Comparison of ENCODE assay signal across 12 cellular contexts in the genomic region with DNA sequence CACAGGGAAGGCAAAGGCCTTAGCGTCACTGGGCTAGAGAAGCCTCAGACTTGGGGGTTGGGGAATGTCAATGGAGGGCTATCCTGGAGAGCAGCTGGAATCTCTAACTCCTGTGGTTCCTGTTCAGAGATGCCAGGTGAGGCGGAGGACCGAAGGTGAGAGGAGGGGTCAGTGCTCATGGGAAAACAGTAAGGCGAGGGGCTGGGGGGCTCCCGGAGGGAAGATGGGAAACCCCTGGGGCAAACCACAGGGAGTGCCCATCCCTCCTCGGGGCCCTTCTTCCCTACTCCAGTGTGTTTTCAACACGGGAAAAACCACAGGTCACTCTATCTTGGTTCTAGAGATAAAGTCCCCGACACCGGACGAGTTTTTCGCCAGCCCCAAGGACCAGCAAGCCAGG. TPM values are rescaled to one million over a fixed set of nuclear protein-coding genes. Genes with fewer than 3 reads are reported as not detected.
DNase-seq lines count a peak whose midpoint lies in the region; ATAC-seq and TF ChIP-seq lines count a peak whose summit lies in the region.
"Had no signal": no experiment of that assay in that cellular context is flagged by ENCODE, and none has a peak within 500 bp of the region (broad histone marks: within the 10 kb centered on the region; RNA-seq: fewer than 3 reads in every experiment).

No MANE protein-coding gene starts in this region.

- H3K27ac Mint-ChIP-seq in activated naive CD4-positive, alpha-beta T cell treated with anti-CD3 and anti-CD28 coated beads, Interleukin-2, amount 10 ng/mL, durations not matched to agents 7 days and 5 days: peak overlapping the region; percentile 98
- H3K27ac Mint-ChIP-seq in activated naive CD8-positive, alpha-beta T cell treated with anti-CD3 and anti-CD28 coated beads for 36 hours: peak overlapping the region; percentile 96

- peak overlapping the region; percentile 89 for H3K4me3 Mint-ChIP-seq in activated naive CD4-positive, alpha-beta T cell treated with anti-CD3 and anti-CD28 coated beads, Interleukin-2, amount 10 ng/mL, durations not matched to agents 7 days and 5 days
- H3K4me3 Mint-ChIP-seq in activated naive CD8-positive, alpha-beta T cell treated with anti-CD3 and anti-CD28 coated beads for 36 hours: peak overlapping the region; percentile 91

- ATAC-seq in lower lobe of right lung (no peak), GM18520 (IDR thresholded peaks at IDR 0.05; ENCODE audit: unreplicated experiment) (no peak), GM19452 (IDR thresholded peaks at IDR 0.05; ENCODE audit: unreplicated experiment) (no peak)
- ATAC-seq: right cardiac atrium had no signal

- no peak for TF ChIP-seq POLR2A in testis (IDR thresholded peaks at IDR 0.05)

- no peak for DNase-seq in activated naive CD4-positive, alpha-beta T cell treated with anti-CD3 and anti-CD28 coated beads, Interleukin-2, amount 10 ng/mL, durations not matched to agents 7 days and 5 days
- DNase-seq in activated naive CD4-positive, alpha-beta T cell (lab: John Stamatoyannopoulos, UW): no peak
- no peak for DNase-seq in activated naive CD8-positive, alpha-beta T cell treated with anti-CD3 and anti-CD28 coated beads for 36 hours
- DNase-seq in lower lobe of right lung (peak; percentile 41), testis (no peak), kidney glomerular epithelial cell (lab: John Stamatoyannopoulos, UW) (no peak)
- DNase-seq: activated CD4-positive, alpha-beta T cell treated with anti-CD3 and anti-CD28 coated beads for 1 hour; BE2C; NCI-H1105 had no signal

- H3K4me3 ChIP-seq in lower lobe of right lung (peak overlapping the region; percentile 99), testis (no peak overlapping the region)

- H3K27ac ChIP-seq in lower lobe of right lung: peak overlapping the region; percentile 98
- H3K27ac ChIP-seq in testis: peak overlapping the region; percentile 96 to 99

- intact Hi-C loops in lower lobe of right lung (cut with DNase I): no loop called here
- intact Hi-C loops in testis (cut with DNase I; ENCODE audit: low total_unique reads): loop anchor here (1.0 kb wide), 1 partner anchor 36 kb away; no protein-coding TSS in a partner anchor

- H3K27me3 ChIP-seq in lower lobe of right lung (ENCODE audit: low read depth): no peaks in the 10 kb centered on the region
- H3K27me3 ChIP-seq in testis: no peaks in the 10 kb centered on the region
- H3K27me3 ChIP-seq: BE2C had no signal

- CTCF ChIA-PET in activated naive CD4-positive, alpha-beta T cell treated with anti-CD3 and anti-CD28 coated beads, Interleukin-2, amount 10 ng/mL, durations not matched to agents 7 days and 5 days (lab: Charles Lee): interaction anchor here (0.6 to 9.1 kb wide), 6 partner anchors 19 to 114 kb away, joined by 3 to 130 read pairs (median 4); no protein-coding TSS in a partner anchor

- H3K9me3 ChIP-seq in lower lobe of right lung (no peaks in the 10 kb centered on the region), testis (no peaks in the 10 kb centered on the region)
- H3K9me3 ChIP-seq: BE2C had no signal

- WGBS in testis, 2 donors: 59 to 62% methylated on average over 11 of the region's 11 CpGs

- peaks cover 4% of the 10 kb centered on the region for H3K27me3 Mint-ChIP-seq in activated naive CD4-positive, alpha-beta T cell treated with anti-CD3 and anti-CD28 coated beads, Interleukin-2, amount 10 ng/mL, durations not matched to agents 7 days and 5 days
- H3K27me3 Mint-ChIP-seq in activated naive CD8-positive, alpha-beta T cell treated with anti-CD3 and anti-CD28 coated beads for 36 hours: peaks cover 3% of the 10 kb centered on the region

- H3K4me1 Mint-ChIP-seq in activated naive CD4-positive, alpha-beta T cell treated with anti-CD3 and anti-CD28 coated beads, Interleukin-2, amount 10 ng/mL, durations not matched to agents 7 days and 5 days: peaks cover 32% of the 10 kb centered on the region
- H3K4me1 Mint-ChIP-seq in activated naive CD8-positive, alpha-beta T cell treated with anti-CD3 and anti-CD28 coated beads for 36 hours: peaks cover 21% of the 10 kb centered on the region

- TF ChIP-seq CTCF in lower lobe of right lung (IDR thresholded peaks at IDR 0.05): no peak
- TF ChIP-seq CTCF in testis (IDR thresholded peaks at IDR 0.05): no peak

- H3K9me3 Mint-ChIP-seq in activated naive CD4-positive, alpha-beta T cell treated with anti-CD3 and anti-CD28 coated beads, Interleukin-2, amount 10 ng/mL, durations not matched to agents 7 days and 5 days: no peaks in the 10 kb centered on the region
- no peaks in the 10 kb centered on the region for H3K9me3 Mint-ChIP-seq in activated naive CD8-positive, alpha-beta T cell treated with anti-CD3 and anti-CD28 coated beads for 36 hours

- H3K36me3 Mint-ChIP-seq in activated naive CD4-positive, alpha-beta T cell treated with anti-CD3 and anti-CD28 coated beads, Interleukin-2, amount 10 ng/mL, durations not matched to agents 7 days and 5 days: peaks cover 33% of the 10 kb centered on the region
- H3K36me3 Mint-ChIP-seq in activated naive CD8-positive, alpha-beta T cell treated with anti-CD3 and anti-CD28 coated beads for 36 hours: peaks cover 4% of the 10 kb centered on the region

- peaks cover 50% of the 10 kb centered on the region for H3K4me1 ChIP-seq in lower lobe of right lung
- peaks cover 31% of the 10 kb centered on the region for H3K4me1 ChIP-seq in testis

- H3K36me3 ChIP-seq in lower lobe of right lung: peaks cover 52% of the 10 kb centered on the region
- H3K36me3 ChIP-seq in testis (ENCODE audit: low read depth, missing control alignments): no peaks in the 10 kb centered on the region

RNA-seq across cellular contexts. Expression of a gene that starts 3.3 kb away (rescaled TPM):
- 10 to 100 TPM; 65.6 to 68.1 TPM for total RNA-seq in activated naive CD8-positive, alpha-beta T cell treated with anti-CD3 and anti-CD28 coated beads for 36 hours
- total RNA-seq in lower lobe of right lung (80.3 TPM), testis (100 to 1,000 TPM; 314 to 378 TPM)
- 159 TPM for polyA plus RNA-seq in testis (ENCODE audit: insufficient read depth, low read depth, low replicate concordance)

RNA-seq across cellular contexts. Expression of a gene that starts 3.5 kb away (rescaled TPM):
- under 1 TPM; 0.54 to 0.80 TPM for total RNA-seq in activated naive CD8-positive, alpha-beta T cell treated with anti-CD3 and anti-CD28 coated beads for 36 hours
- total RNA-seq in lower lobe of right lung: 0.74 TPM
- 10 to 100 TPM; 37.5 to 74.5 TPM for total RNA-seq in testis
- 112 TPM for polyA plus RNA-seq in testis (ENCODE audit: insufficient read depth, low read depth, low replicate concordance)

RNA-seq across cellular contexts. Expression of a gene that starts 8.9 kb away (rescaled TPM):
- total RNA-seq in activated naive CD8-positive, alpha-beta T cell treated with anti-CD3 and anti-CD28 coated beads for 36 hours: 1 to 10 TPM; 4.4 to 6.0 TPM
- total RNA-seq in lower lobe of right lung (10.6 TPM), testis (10 to 100 TPM; 28.4 to 29.9 TPM)
- polyA plus RNA-seq in testis (ENCODE audit: insufficient read depth, low read depth, low replicate concordance): 30.3 TPM

RNA-seq across cellular contexts. Expression of a gene that starts 19.5 kb away (rescaled TPM):
- total RNA-seq in activated naive CD8-positive, alpha-beta T cell treated with anti-CD3 and anti-CD28 coated beads for 36 hours: 1 to 10 TPM; 4.0 TPM
- 75.2 TPM for total RNA-seq in lower lobe of right lung
- total RNA-seq in testis: 10 to 100 TPM; 26.0 to 30.2 TPM
- 104 TPM for polyA plus RNA-seq in testis (ENCODE audit: insufficient read depth, low read depth, low replicate concordance)

RNA-seq across cellular contexts. Expression of a gene that starts 29.7 kb away (rescaled TPM):
- total RNA-seq in activated naive CD8-positive, alpha-beta T cell treated with anti-CD3 and anti-CD28 coated beads for 36 hours: 10 to 100 TPM in 1 of 2 experiments, 1 to 10 TPM in 1; 9.7 to 10.0 TPM
- 19.5 TPM for total RNA-seq in lower lobe of right lung
- total RNA-seq in testis: 10 to 100 TPM; 40.6 to 78.9 TPM
- polyA plus RNA-seq in testis (ENCODE audit: insufficient read depth, low read depth, low replicate concordance): 62.8 TPM

Comparison
In these comparisons a context has a peak if more than half of its experiments do, and no peak if none do; other contexts are left out.
1. RNA of a gene that starts 3.5 kb away (total RNA-seq): 37.5 to 74.5 TPM in testis; 0.54 to 0.80 TPM in activated naive CD8-positive, alpha-beta T cell treated with anti-CD3 and anti-CD28 coated beads for 36 hours and 0.74 TPM in lower lobe of right lung (single experiment); every median in the first group is over 10 times any median in the second.